In the genomic region with DNA sequence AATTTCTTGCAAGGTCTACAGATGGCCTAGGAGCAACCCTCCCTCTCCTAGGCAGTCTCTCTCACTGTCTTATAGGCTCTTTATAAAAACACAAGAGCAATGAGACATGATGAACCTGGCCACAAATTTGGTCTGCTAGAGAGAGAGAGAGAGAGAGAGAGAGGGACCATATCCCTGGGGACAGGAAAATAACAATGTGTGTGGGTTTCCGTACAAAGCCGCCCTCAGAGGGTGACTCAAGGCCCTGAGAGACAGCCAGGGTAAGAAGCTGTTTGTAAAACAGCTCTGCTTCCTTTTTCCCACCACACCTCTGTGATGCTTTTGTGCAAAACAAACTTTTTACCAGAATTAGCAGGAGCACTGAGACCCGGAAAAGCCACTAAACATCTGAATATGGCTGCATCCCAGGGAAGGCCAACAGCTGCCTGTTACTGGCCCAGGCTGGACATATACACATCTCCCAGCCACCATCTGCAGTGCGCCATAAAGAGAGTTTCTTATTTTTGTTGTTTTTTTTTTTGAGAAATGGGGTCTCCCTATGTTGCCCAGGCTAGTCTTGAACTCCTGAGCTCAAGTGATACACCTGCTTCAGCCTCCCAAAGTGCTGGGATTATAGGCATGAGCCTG, we compare ENCODE assay signal across 8 cellular contexts. TPM values are rescaled to one million over a fixed set of nuclear protein-coding genes. Genes with fewer than 3 reads are reported as not detected.
DNase-seq lines count a peak whose midpoint lies in the region; ATAC-seq and TF ChIP-seq lines count a peak whose summit lies in the region.
"Had no signal": no experiment of that assay in that cellular context is flagged by ENCODE, and none has a peak within 500 bp of the region (broad histone marks: within the 10 kb centered on the region; RNA-seq: fewer than 3 reads in every experiment).

No MANE protein-coding gene starts in this region.

- peak overlapping the region; percentile 89 for H3K27ac Mint-ChIP-seq in activated CD4-positive, alpha-beta T cell treated with anti-CD3 and anti-CD28 coated beads for 36 hours
- no peak overlapping the region for H3K27ac Mint-ChIP-seq in nephron progenitor cell

- H3K36me3 ChIP-seq in esophagus squamous epithelium = no peaks in the 10 kb centered on the region
- no peaks in the 10 kb centered on the region for H3K36me3 ChIP-seq in stomach smooth muscle (ENCODE audit: control insufficient read depth in 2 of 2, insufficient read depth in 2 of 2, low read length in 2 of 2)
- no peaks in the 10 kb centered on the region for H3K36me3 ChIP-seq in OCI-LY7 (ENCODE audit: insufficient read depth, low read length)

- H3K4me3 ChIP-seq in esophagus squamous epithelium (no peak overlapping the region), stomach smooth muscle (ENCODE audit: low read length in 2 of 2) (no peak overlapping the region), OCI-LY7 (ENCODE audit: low read depth, low read length, poor library complexity, severe bottlenecking) (no peak overlapping the region)
- H3K4me3 ChIP-seq: psoas muscle had no signal

- H3K4me2 ChIP-seq in OCI-LY7 (ENCODE audit: low read length) = no peak overlapping the region

- H3K9me2 ChIP-seq in OCI-LY7 (ENCODE audit: insufficient read depth, low read length) = no peaks in the 10 kb centered on the region

- no peak for TF ChIP-seq CTCF in esophagus squamous epithelium (IDR thresholded peaks at IDR 0.05)
- no peak for TF ChIP-seq CTCF in OCI-LY7 (conservative IDR thresholded peaks at IDR 0.05; ENCODE audit: low read length)
- TF ChIP-seq CTCF in nephron progenitor cell (IDR thresholded peaks at IDR 0.05) = no peak

- no peaks in the 10 kb centered on the region for H3K27me3 Mint-ChIP-seq in activated CD4-positive, alpha-beta T cell treated with anti-CD3 and anti-CD28 coated beads for 36 hours
- H3K27me3 Mint-ChIP-seq in nephron progenitor cell (ENCODE audit: low read depth, poor library complexity) = peaks cover 6% of the 10 kb centered on the region

- H3K9ac ChIP-seq in stomach smooth muscle (ENCODE audit: low read length in 2 of 2) = no peak overlapping the region

- H3K4me1 ChIP-seq in esophagus squamous epithelium = peaks cover 0 to 18% (median 0%) of the 10 kb centered on the region in 3 donors
- H3K4me1 ChIP-seq in stomach smooth muscle (ENCODE audit: control insufficient read depth, insufficient read depth, low read length) = no peaks in the 10 kb centered on the region
- no peaks in the 10 kb centered on the region for H3K4me1 ChIP-seq in OCI-LY7 (ENCODE audit: insufficient read depth, low read length, poor library complexity, severe bottlenecking)
- H3K4me1 ChIP-seq: psoas muscle had no signal

- H3K4me3 Mint-ChIP-seq in activated CD4-positive, alpha-beta T cell treated with anti-CD3 and anti-CD28 coated beads for 36 hours = peak overlapping the region; percentile 68
- no peak overlapping the region for H3K4me3 Mint-ChIP-seq in nephron progenitor cell

- TF ChIP-seq POLR2A in esophagus squamous epithelium (IDR thresholded peaks at IDR 0.05) = no peak

- POLR2A ChIA-PET in activated CD4-positive, alpha-beta T cell treated with anti-CD3 and anti-CD28 coated beads for 36 hours (lab: Charles Lee) = interaction anchor here (0.5 to 1.9 kb wide), 19 partner anchors 18 to 1629 kb away, joined by 3 to 15 read pairs (median 4); a partner anchor contains a TSS
- POLR2A ChIA-PET in OCI-LY7 (lab: Charles Lee) = interaction anchor here (0.6 kb wide), 1 partner anchor 63 kb away, joined by 3 read pairs; no protein-coding TSS in a partner anchor

- WGBS in esophagus squamous epithelium, 2 donors = 52 to 55% methylated on average over 4 of the region's 4 CpGs

- peaks cover 2% of the 10 kb centered on the region for H3K36me3 Mint-ChIP-seq in activated CD4-positive, alpha-beta T cell treated with anti-CD3 and anti-CD28 coated beads for 36 hours (ENCODE audit: low read depth)
- H3K36me3 Mint-ChIP-seq in nephron progenitor cell (ENCODE audit: low read depth) = no peaks in the 10 kb centered on the region

- H4K20me1 ChIP-seq in OCI-LY7 (ENCODE audit: insufficient read depth, low read length) = 0 out of 2 replicates have a peak, but pooled peaks cover 3% of the 10 kb centered on the region

- H3K79me2 ChIP-seq in OCI-LY7 (ENCODE audit: insufficient read depth, low read depth, low read length) = no peaks in the 10 kb centered on the region

- CTCF ChIA-PET in activated CD4-positive, alpha-beta T cell treated with anti-CD3 and anti-CD28 coated beads for 36 hours (lab: Charles Lee) = interaction anchor here (0.5 to 5.0 kb wide), 31 partner anchors 11 to 592 kb away, joined by 3 to 69 read pairs (median 3); a partner anchor contains a TSS
- CTCF ChIA-PET in OCI-LY7 (lab: Charles Lee; ENCODE audit: unreplicated experiment) = no interaction called here

- ATAC-seq in HG02759 (IDR thresholded peaks at IDR 0.05; ENCODE audit: unreplicated experiment) = peak; percentile 56
- peak; percentile 70 for ATAC-seq in activated CD4-positive, alpha-beta T cell treated with anti-CD3 and anti-CD28 coated beads for 36 hours

- no peaks in the 10 kb centered on the region for H3K9me3 Mint-ChIP-seq in activated CD4-positive, alpha-beta T cell treated with anti-CD3 and anti-CD28 coated beads for 36 hours (ENCODE audit: low read depth)
- peaks cover 4% of the 10 kb centered on the region for H3K9me3 Mint-ChIP-seq in nephron progenitor cell

- no peak overlapping the region for H2AFZ ChIP-seq in OCI-LY7 (ENCODE audit: low read length)

- no peaks in the 10 kb centered on the region for H3K27me3 ChIP-seq in esophagus squamous epithelium
- peaks cover 0 to 6% of the 10 kb centered on the region in 2 donors for H3K27me3 ChIP-seq in stomach smooth muscle (ENCODE audit: control insufficient read depth in 1 of 2, insufficient read depth in 2 of 2, low read length in 2 of 2)

- H3K27ac ChIP-seq in esophagus squamous epithelium (peak overlapping the region in 3 of 4 donors; percentile 16 to 66 (median 18)), stomach smooth muscle (ENCODE audit: low read length) (peak overlapping the region; percentile 24), OCI-LY7 (ENCODE audit: low read depth, low read length, poor library complexity, severe bottlenecking) (no peak overlapping the region)
- H3K27ac ChIP-seq: psoas muscle had no signal

- H3K9me3 ChIP-seq in esophagus squamous epithelium = no peaks in the 10 kb centered on the region
- no peaks in the 10 kb centered on the region for H3K9me3 ChIP-seq in stomach smooth muscle (ENCODE audit: control insufficient read depth in 2 of 2, low read length in 2 of 2)
- no peaks in the 10 kb centered on the region for H3K9me3 ChIP-seq in OCI-LY7 (ENCODE audit: low read length)
- H3K9me3 ChIP-seq: psoas muscle had no signal

- peak; percentile 84 for DNase-seq in activated CD4-positive, alpha-beta T cell treated with anti-CD3 and anti-CD28 coated beads for 36 hours
- DNase-seq in esophagus squamous epithelium (lab: John Stamatoyannopoulos, UW) (no peak), OCI-LY7 (ENCODE audit: low spot score) (no peak), nephron progenitor cell (no peak), NCI-H345 treated with DMSO at 0.1 percent for 48 hours (lab: John Stamatoyannopoulos, UW; ENCODE audit: unreplicated experiment) (no peak)
- DNase-seq: psoas muscle had no signal

- no TSS peak for BruUV-seq in OCI-LY7 (replicated peaks; lab: Mats Ljungman, UMichigan)

- H3K4me1 Mint-ChIP-seq in activated CD4-positive, alpha-beta T cell treated with anti-CD3 and anti-CD28 coated beads for 36 hours = peaks cover 56% of the 10 kb centered on the region
- no peaks in the 10 kb centered on the region for H3K4me1 Mint-ChIP-seq in nephron progenitor cell

- intact Hi-C loops in activated CD4-positive, alpha-beta T cell treated with anti-CD3 and anti-CD28 coated beads for 36 hours (cut with DNase I, micrococcal nuclease) = loop anchor here (1.0 to 5.0 kb wide), 14 partner anchors 17 to 468 kb away; a partner anchor contains a TSS
- intact Hi-C loops in esophagus squamous epithelium (cut with DNase I) (loop anchor here (5.0 kb wide), 1 partner anchor 308 kb away; no protein-coding TSS in a partner anchor), OCI-LY7 (cut with micrococcal nuclease; ENCODE audit: unreplicated experiment) (loop anchor here (5.0 kb wide), 1 partner anchor 308 kb away; no protein-coding TSS in a partner anchor)

RNA-seq across cellular contexts. Expression of a gene that starts 18.4 kb away (rescaled TPM):
- total RNA-seq in activated CD4-positive, alpha-beta T cell treated with anti-CD3 and anti-CD28 coated beads for 36 hours = 10 to 100 TPM; 47.6 to 53.3 TPM
- total RNA-seq in esophagus squamous epithelium = 10 to 100 TPM in 2 of 4 donors, 1 to 10 TPM in 1, under 1 TPM in 1; 0.15 to 29.4 (median 8.2) TPM
- total RNA-seq in OCI-LY7 (2014; rRNA removed; shearing (Covaris generic)) = not detected in 2 replicates
- total RNA-seq in OCI-LY7 (2022) = not detected in 2 replicates

RNA-seq across cellular contexts. Expression of a gene that starts 39.2 kb away (rescaled TPM):
- 1 to 10 TPM; 3.5 to 5.5 TPM for total RNA-seq in activated CD4-positive, alpha-beta T cell treated with anti-CD3 and anti-CD28 coated beads for 36 hours
- 1 to 10 TPM in 3 of 4 donors, under 1 TPM in 1; 0.97 to 9.3 (median 4.8) TPM for total RNA-seq in esophagus squamous epithelium
- total RNA-seq in OCI-LY7 (2014; rRNA removed; shearing (Covaris generic)) = not detected in 2 replicates
- not detected in 2 replicates for total RNA-seq in OCI-LY7 (2022)

RNA-seq across cellular contexts. Expression of a gene that starts 44.6 kb away (rescaled TPM):
- total RNA-seq in activated CD4-positive, alpha-beta T cell treated with anti-CD3 and anti-CD28 coated beads for 36 hours = not detected
- total RNA-seq in esophagus squamous epithelium = 10 to 100 TPM in 2 of 4 donors, 1 to 10 TPM in 2; 3.3 to 54.9 (median 12.4) TPM
- 0.09 TPM in 1 of 2 replicates, not detected in the other for total RNA-seq in OCI-LY7 (2014; rRNA removed; shearing (Covaris generic))
- total RNA-seq in OCI-LY7 (2022) = 0.37 TPM in 1 of 2 replicates, not detected in the other

RNA-seq across cellular contexts. Expression of a gene that starts 45.0 kb away (rescaled TPM):
- not detected for total RNA-seq in activated CD4-positive, alpha-beta T cell treated with anti-CD3 and anti-CD28 coated beads for 36 hours
- total RNA-seq in esophagus squamous epithelium (10 to 100 TPM in 2 of 4 donors, 1 to 10 TPM in 2; 2.5 to 35.5 (median 10.7) TPM), OCI-LY7 (2022) (not detected in 2 replicates)
- total RNA-seq in OCI-LY7 (2014; rRNA removed; shearing (Covaris generic)) = not detected in 2 replicates
